1 cellular context compared by ENCODE assay signal in genomic region chr20:47466704-47467459, GRCh38.
A peak's percentile ranks its signal among the peaks of the same experiment; 100 is the strongest.
TF ChIP-seq lines count a peak whose summit lies in the region.

No MANE protein-coding gene starts in this region.

TF ChIP-seq in K562, 482 proteins besides CTCF, POLR2A, EP300 and RAD21:
- 0 out of 4 replicates have a peak, but pooled peaks of 1 of the 2 experiments have one; percentile 5 for TF ChIP-seq BCLAF1 (IDR thresholded peaks at IDR 0.05; ENCODE audit: borderline replicate concordance in 1 of 2, control insufficient read depth in 1 of 2, low read depth in 2 of 2, low read length in 1 of 2)
- TF ChIP-seq PKNOX1 (IDR thresholded peaks at IDR 0.05), result 0 out of 2 replicates have a peak, but pooled peaks have one; percentile 4
- peak in 1 of 3 experiments; percentile 94; a peak in 2 of 6 replicates for TF ChIP-seq ZBTB11 (CRISPR knock-in tag; IDR thresholded peaks at IDR 0.05)
- TF ChIP-seq L3MBTL2 (IDR thresholded peaks at IDR 0.05), result no peak
- TF ChIP-seq ZNF134 (CRISPR knock-in tag; conservative IDR thresholded peaks at IDR 0.05), result no peak
- TF ChIP-seq POLR2G (IDR thresholded peaks at IDR 0.05; ENCODE audit: low read depth, low read length), result no peak
- TF ChIP-seq MEIS2 (IDR thresholded peaks at IDR 0.05; ENCODE audit: partially characterized antibody), result peak; percentile 35
- TF ChIP-seq ZNF384 (IDR thresholded peaks at IDR 0.05; ENCODE audit: low read depth, low read length), result 0 out of 2 replicates have a peak, but pooled peaks have one; percentile 58
